In the genomic region with DNA sequence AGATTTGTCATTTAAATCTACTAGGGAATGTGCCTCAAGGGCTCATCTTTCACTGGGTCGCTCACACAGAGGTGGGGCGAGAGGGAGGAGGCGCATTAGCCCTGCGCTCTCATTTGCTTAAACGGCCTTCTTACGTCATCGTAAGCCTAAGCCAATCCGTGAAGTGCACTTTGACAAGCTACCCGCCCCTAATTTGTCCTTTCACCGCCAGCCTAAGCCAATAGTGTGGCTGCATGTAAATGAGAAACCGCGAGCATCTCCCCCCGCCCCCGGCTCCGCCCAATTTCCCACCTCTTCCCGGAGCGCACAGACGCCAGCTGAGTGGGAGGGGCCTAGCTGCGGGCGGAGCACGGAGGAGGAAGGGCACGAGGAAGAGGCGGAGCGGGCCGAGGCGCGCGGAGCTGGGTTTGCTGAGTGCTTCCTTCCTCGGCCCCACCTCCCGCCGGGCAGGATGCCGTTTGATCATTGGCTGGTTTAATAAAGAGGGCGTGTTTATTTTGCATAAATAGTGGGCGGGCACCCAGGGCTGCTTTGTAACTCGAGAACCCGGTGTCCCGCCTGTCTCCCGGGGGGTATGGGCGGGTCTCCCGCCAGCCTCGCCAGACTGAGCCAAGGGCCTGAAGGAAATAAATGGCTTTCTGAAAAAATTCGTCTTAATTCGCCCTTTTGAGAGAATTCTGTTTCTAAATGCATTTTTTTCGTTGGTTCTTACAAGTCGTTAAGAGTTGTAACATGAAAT, we compare ENCODE assay signal across 8 cellular contexts.
DNase-seq lines count a peak whose midpoint lies in the region; ATAC-seq and TF ChIP-seq lines count a peak whose summit lies in the region.

No MANE protein-coding gene starts in this region.

- H3K4me2 ChIP-seq in OCI-LY3 (ENCODE audit: low read length) = peak overlapping the region; percentile 68
- H3K4me2 ChIP-seq in neuronal stem cell (ENCODE audit: insufficient read depth, low read length, poor library complexity, severe bottlenecking) = no peak overlapping the region

- TF ChIP-seq CTCF in OCI-LY3 (IDR thresholded peaks at IDR 0.05; ENCODE audit: low read depth, low read length) = no peak
- no peak for TF ChIP-seq CTCF in tibial artery (IDR thresholded peaks at IDR 0.05)

- no peak overlapping the region for H4K91ac ChIP-seq in neuronal stem cell (ENCODE audit: low read depth, low read length, poor library complexity)

- no CpG with 5 or more reads among the region's 45 CpGs for WGBS in neuronal stem cell (ENCODE audit: extremely low coverage in 2 of 2, insufficient read length in 2 of 2, insufficient replicate concordance in 1 of 2), 2 donors

- no peak overlapping the region for H3K23ac ChIP-seq in neuronal stem cell (ENCODE audit: low read depth, low read length, poor library complexity)

- TF ChIP-seq POLR2A in erythroblast (IDR thresholded peaks at IDR 0.05; ENCODE audit: low read length) = no peak

- no peak overlapping the region for H4K8ac ChIP-seq in neuronal stem cell (ENCODE audit: low read depth, low read length)

- ATAC-seq in GM21737 (IDR thresholded peaks at IDR 0.05; ENCODE audit: unreplicated experiment) = peak; percentile 93

- 0 out of 2 replicates have a peak, but pooled peaks cover 6% of the 10 kb centered on the region for H3K4me1 ChIP-seq in OCI-LY3 (ENCODE audit: low read length)
- H3K4me1 ChIP-seq in neuronal stem cell (ENCODE audit: control insufficient read depth in 2 of 2, insufficient read depth in 1 of 2, low read depth in 1 of 2, low read length in 2 of 2) = peaks cover 0 to 9% of the 10 kb centered on the region in 2 donors
- H3K4me1 ChIP-seq in tibial artery = peaks cover 0 to 12% (median 3%) of the 10 kb centered on the region in 4 donors

- peak overlapping the region; percentile 47; the same call in 1 of the 2 replicates for H3K9ac ChIP-seq in OCI-LY3 (ENCODE audit: low read length)
- no peak overlapping the region for H3K9ac ChIP-seq in neuronal stem cell (ENCODE audit: low read depth, low read length, poor library complexity)

- H3K9me3 ChIP-seq in OCI-LY3 (ENCODE audit: insufficient read depth, low read length) (no peaks in the 10 kb centered on the region), neuronal stem cell (replicated peaks in 1 of 2; ENCODE audit: control insufficient read depth in 2 of 2, insufficient read depth in 1 of 2, low read depth in 1 of 2, low read length in 2 of 2) (peaks cover 0 to 4% of the 10 kb centered on the region in 2 donors), tibial artery (no peaks in the 10 kb centered on the region)

- no peak overlapping the region for H3K18ac ChIP-seq in neuronal stem cell (ENCODE audit: low read length)

- H3K4me3 ChIP-seq in OCI-LY3 (ENCODE audit: low read length) (peak overlapping the region; percentile 82), neuronal stem cell (ENCODE audit: low read length in 2 of 2) (no peak overlapping the region), tibial artery (peak overlapping the region; percentile 17 to 30)

- DNase-seq in DMS79 treated with DMSO at 0.1 percent for 48 hours (lab: John Stamatoyannopoulos, UW) (peak; percentile 100), HuH-7.5 (ENCODE audit: low spot score) (peak; percentile 84), erythroblast (lab: John Stamatoyannopoulos, UW) (peak; percentile 97 to 100), neuronal stem cell (ENCODE audit: low spot score) (peak; percentile 100), tibial artery (peak; percentile 95 to 99)
- peak; percentile 50 for DNase-seq in activated CD8-positive, alpha-beta memory T cell treated with anti-CD3 and anti-CD28 coated beads, Interleukin-2, amount 50 U/mL, for 4 hours

- H2BK15ac ChIP-seq in neuronal stem cell (ENCODE audit: low read length) = no peak overlapping the region

- H2AFZ ChIP-seq in OCI-LY3 (ENCODE audit: low read depth, low read length) (peak overlapping the region; percentile 75), neuronal stem cell (ENCODE audit: low read length) (no peak overlapping the region)

- no peak overlapping the region for H2BK120ac ChIP-seq in neuronal stem cell (ENCODE audit: low read depth, low read length)

- H3K4ac ChIP-seq in neuronal stem cell (ENCODE audit: low read length) = no peak overlapping the region

- no peak overlapping the region for H2AK5ac ChIP-seq in neuronal stem cell (ENCODE audit: low read depth, low read length)

- H3K14ac ChIP-seq in neuronal stem cell (ENCODE audit: low read length) = no peak overlapping the region

- no peak overlapping the region for H2BK5ac ChIP-seq in neuronal stem cell (ENCODE audit: low read length)

- H4K20me1 ChIP-seq in OCI-LY3 (ENCODE audit: insufficient read depth, low read length) = no peaks in the 10 kb centered on the region

- no peak overlapping the region for H3K27ac ChIP-seq in OCI-LY3 (ENCODE audit: low read length)
- H3K27ac ChIP-seq in neuronal stem cell (replicated peaks; ENCODE audit: low read length) = no peak overlapping the region
- H3K27ac ChIP-seq in tibial artery = peak overlapping the region in 1 of 2 donors; percentile 5

- intact Hi-C loops in tibial artery (cut with DNase I; ENCODE audit: low total_unique reads) = loop anchor here (5.0 to 10.0 kb wide), 2 partner anchors 1000 to 1232 kb away; a partner anchor contains a TSS

- H3K36me3 ChIP-seq in OCI-LY3 (replicated peaks; ENCODE audit: low read depth, low read length) (no peaks in the 10 kb centered on the region), neuronal stem cell (replicated peaks in 1 of 2; ENCODE audit: control insufficient read depth in 2 of 2, insufficient read depth in 2 of 2, low read length in 2 of 2) (no peaks in the 10 kb centered on the region), tibial artery (no peaks in the 10 kb centered on the region)

- no peak overlapping the region for H2BK12ac ChIP-seq in neuronal stem cell (ENCODE audit: low read length)

- no peaks in the 10 kb centered on the region for H3K79me1 ChIP-seq in neuronal stem cell (ENCODE audit: low read depth, low read length)

- no peaks in the 10 kb centered on the region for H3K79me2 ChIP-seq in OCI-LY3 (ENCODE audit: low read length)

- H3K27me3 ChIP-seq in OCI-LY3 (ENCODE audit: low read depth, low read length) (peaks cover 16% of the 10 kb centered on the region), neuronal stem cell (ENCODE audit: control insufficient read depth in 3 of 3, insufficient read depth in 3 of 3, low read depth in 1 of 3, low read length in 3 of 3) (peaks cover 20 to 85% (median 42%) of the 10 kb centered on the region in 3 experiments), tibial artery (peaks cover 10 to 70% of the 10 kb centered on the region in 2 donors)

Comparison
In these comparisons a context has a peak if more than half of its experiments do, and no peak if none do; other contexts are left out.
1. DNase-seq: peak in every context shown above with its lines; median percentile 100 in DMS79 treated with DMSO at 0.1 percent for 48 hours; 100 in neuronal stem cell; 98 in erythroblast; 97 in tibial artery; 84 in HuH-7.5; 50 in activated CD8-positive, alpha-beta memory T cell treated with anti-CD3 and anti-CD28 coated beads, Interleukin-2, amount 50 U/mL, for 4 hours.
2. H3K4me3 ChIP-seq: peak in OCI-LY3 (single experiment) and tibial artery (2 of 2); none in neuronal stem cell (0 of 2).